18 cellular contexts compared by ENCODE assay signal in the genomic region with DNA sequence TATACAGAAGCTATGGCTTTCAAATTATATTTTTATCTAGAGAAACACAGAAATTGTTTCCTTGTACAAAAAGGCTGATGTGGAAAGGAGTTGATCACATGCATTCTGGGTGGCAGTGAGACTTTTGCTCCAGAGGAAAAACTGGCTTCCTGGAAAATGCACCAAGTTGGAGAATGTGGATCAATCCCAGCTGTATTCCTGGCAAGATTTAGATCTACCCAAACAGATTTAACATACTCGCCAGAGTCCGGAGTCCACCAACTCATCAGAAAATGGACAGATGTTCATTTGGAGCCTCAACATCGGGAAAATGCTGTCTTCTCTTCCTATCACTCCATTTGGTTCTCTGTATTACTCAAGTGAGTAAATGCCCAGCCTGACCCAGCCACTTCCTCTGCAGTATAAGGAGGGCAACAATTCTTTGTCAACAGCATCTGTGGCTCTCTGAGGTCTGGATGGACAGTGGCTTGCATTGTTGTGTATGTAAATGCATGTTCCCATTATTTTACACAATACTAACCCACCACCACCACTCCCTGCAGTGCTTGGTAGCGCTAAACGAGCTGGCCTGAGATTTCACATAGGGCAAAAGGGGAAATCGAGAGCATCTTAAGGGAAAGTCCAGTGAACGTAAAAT.
DNase-seq lines count a peak whose midpoint lies in the region; ATAC-seq and TF ChIP-seq lines count a peak whose summit lies in the region.
"Had no signal": no experiment of that assay in that cellular context is flagged by ENCODE, and none has a peak within 500 bp of the region (broad histone marks: within the 10 kb centered on the region; RNA-seq: fewer than 3 reads in every experiment).

No MANE protein-coding gene starts in this region.

- peaks cover 3% of the 10 kb centered on the region for H3K4me1 ChIP-seq in left ventricle myocardium inferior
- H3K4me1 ChIP-seq: prostate gland had no signal

- no peaks in the 10 kb centered on the region for H3K27me3 ChIP-seq in left ventricle myocardium inferior (ENCODE audit: low read depth)
- H3K27me3 ChIP-seq: adrenal gland had no signal

- H3K27ac ChIP-seq in left ventricle myocardium inferior (replicated peaks): no peak overlapping the region
- peak overlapping the region; percentile 88 for H3K27ac ChIP-seq in cingulate gyrus (ENCODE audit: low read depth, low read length)
- H3K27ac ChIP-seq in temporal lobe (ENCODE audit: low read depth, low read length): peak overlapping the region; percentile 92
- H3K27ac ChIP-seq: adrenal gland, C4-2B, prostate gland had no signal

- intact Hi-C loops in Right ventricle myocardium inferior (cut with DNase I) (no loop called here), left ventricle myocardium inferior (cut with micrococcal nuclease) (no loop called here)

- peak; percentile 47 for ATAC-seq in Right ventricle myocardium inferior

- DNase-seq in Right ventricle myocardium inferior (ENCODE audit: missing footprints) (no peak), left ventricle myocardium inferior (no peak), medulla oblongata (ENCODE audit: extremely low spot score) (peak; percentile 88), NCI-H1694 treated with DMSO at 0.1 percent for 48 hours (lab: John Stamatoyannopoulos, UW) (no peak), NCI-H2227 treated with DMSO at 0.1 percent for 48 hours (lab: John Stamatoyannopoulos, UW) (no peak)
- no peak for DNase-seq in activated effector memory CD4-positive, alpha-beta T cell treated with Interleukin-2 at 50 U/mL for 16 hours
- DNase-seq: activated CD4-positive, alpha-beta T cell treated with anti-CD3 and anti-CD28 coated beads for 1 hour; adrenal gland; cerebellar nuclear complex; H7; Kasumi-1; NCI-H1436 treated with DMSO at 0.1 percent for 48 hours; stimulated activated naive B cell treated with anti-CD40 and anti-IgM and Interleukin-4, amounts not matched to agents 10 μg/mL and 1 μg/mL and 100 μg/mL, for 72 hours; T1000 had no signal

- TF ChIP-seq CTCF in left ventricle myocardium inferior (IDR thresholded peaks at IDR 0.05; ENCODE audit: borderline replicate concordance): no peak

- H3K9me3 ChIP-seq in left ventricle myocardium inferior (replicated peaks): no peaks in the 10 kb centered on the region
- H3K9me3 ChIP-seq: adrenal gland, prostate gland had no signal

- H3K36me3 ChIP-seq in left ventricle myocardium inferior: no peaks in the 10 kb centered on the region
- H3K36me3 ChIP-seq: adrenal gland, prostate gland had no signal

- no peak overlapping the region for H3K4me3 ChIP-seq in left ventricle myocardium inferior
- H3K4me3 ChIP-seq: adrenal gland, prostate gland had no signal
